In the genomic region with DNA sequence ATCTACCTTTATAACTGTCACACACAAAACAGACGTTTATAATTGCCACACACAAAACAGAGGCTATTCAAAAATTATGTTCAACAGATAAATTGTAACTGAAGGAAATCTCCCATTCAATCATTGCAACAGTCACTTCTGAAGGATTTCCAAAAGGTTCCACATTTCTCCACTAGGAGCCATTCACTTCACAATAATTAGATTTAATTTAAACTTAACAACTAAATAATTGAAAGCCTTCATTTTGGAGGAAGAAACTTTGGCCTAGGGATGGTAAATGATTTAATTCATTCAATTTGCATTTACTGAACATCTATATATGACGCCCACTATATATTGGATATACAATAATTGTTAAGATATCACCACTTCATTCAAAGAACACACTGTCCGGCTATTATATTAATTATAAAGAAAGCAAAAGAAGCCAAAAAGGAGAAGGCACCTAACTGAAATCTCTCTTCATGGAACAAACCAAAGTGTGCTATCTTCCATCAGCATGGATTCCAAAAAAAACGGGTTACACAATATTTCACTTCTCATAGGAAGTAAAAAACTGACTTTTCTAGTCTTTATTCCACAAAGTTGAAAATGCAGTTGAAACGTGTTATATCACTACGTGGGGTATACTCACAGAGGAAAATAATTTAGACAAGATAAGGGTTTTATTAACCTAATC, we compare ENCODE assay signal across 11 cellular contexts. TPM values are rescaled to one million over a fixed set of nuclear protein-coding genes. Genes with fewer than 3 reads are reported as not detected.
DNase-seq lines count a peak whose midpoint lies in the region; ATAC-seq and TF ChIP-seq lines count a peak whose summit lies in the region.
"Had no signal": no experiment of that assay in that cellular context is flagged by ENCODE, and none has a peak within 500 bp of the region (broad histone marks: within the 10 kb centered on the region; RNA-seq: fewer than 3 reads in every experiment).

No MANE protein-coding gene starts in this region.

- peak overlapping the region in 1 of 3 donors; percentile 99 for H3K27ac Mint-ChIP-seq in CD4-positive, CD25-positive, alpha-beta regulatory T cell
- no peak overlapping the region for H3K27ac Mint-ChIP-seq in activated T-helper 2 cell treated with anti-CD3 and anti-CD28 coated beads, Interferon-gamma antibody, Interleukin-2, Interleukin-4, amounts not matched to agents 10 μg/mL and 5 μg/mL and 100 μg/mL, durations not matched to agents 14 hours and 24 hours and 36 hours
- peak overlapping the region; percentile 15 for H3K27ac Mint-ChIP-seq in mesothelial cell of epicardium

- ATAC-seq in CD4-positive, CD25-positive, alpha-beta regulatory T cell (ENCODE audit: low read depth in 2 of 2), result no peak
- ATAC-seq in GM19324 (IDR thresholded peaks at IDR 0.05; ENCODE audit: low FRiP score, unreplicated experiment), result no peak
- ATAC-seq: sciatic nerve had no signal

- no peak overlapping the region for H2BK15ac ChIP-seq in mesendoderm (replicated peaks; ENCODE audit: low read depth)

- H3K9me3 ChIP-seq in CD4-positive, CD25-positive, alpha-beta regulatory T cell (ENCODE audit: control insufficient read depth in 2 of 2, low read length in 2 of 2), result no peaks in the 10 kb centered on the region

- H3K36me3 ChIP-seq in CD4-positive, CD25-positive, alpha-beta regulatory T cell (ENCODE audit: control insufficient read depth, insufficient read depth, low read length), result peaks cover 16% of the 10 kb centered on the region
- H3K36me3 ChIP-seq in mesendoderm (ENCODE audit: control insufficient read depth, insufficient read depth, low read length), result no peaks in the 10 kb centered on the region

- H3K9me3 Mint-ChIP-seq in CD4-positive, CD25-positive, alpha-beta regulatory T cell, result no peaks in the 10 kb centered on the region
- no peaks in the 10 kb centered on the region for H3K9me3 Mint-ChIP-seq in activated T-helper 2 cell treated with anti-CD3 and anti-CD28 coated beads, Interferon-gamma antibody, Interleukin-2, Interleukin-4, amounts not matched to agents 10 μg/mL and 5 μg/mL and 100 μg/mL, durations not matched to agents 14 hours and 24 hours and 36 hours
- no peaks in the 10 kb centered on the region for H3K9me3 Mint-ChIP-seq in mesothelial cell of epicardium

- no peak overlapping the region for H3K56ac ChIP-seq in mesendoderm (ENCODE audit: low read length)

- peaks cover 23% of the 10 kb centered on the region for H3K79me2 ChIP-seq in mesendoderm (ENCODE audit: control insufficient read depth, insufficient read depth, low read length)

- H3K4me1 ChIP-seq in CD4-positive, CD25-positive, alpha-beta regulatory T cell (ENCODE audit: control insufficient read depth, insufficient read depth, low read length, poor library complexity, severe bottlenecking), result peaks cover 42% of the 10 kb centered on the region
- no peaks in the 10 kb centered on the region for H3K4me1 ChIP-seq in mesendoderm (ENCODE audit: control insufficient read depth, low read depth, low read length)

- peak overlapping the region; percentile 91 for H3K27ac ChIP-seq in CD4-positive, CD25-positive, alpha-beta regulatory T cell (ENCODE audit: insufficient read depth, low read length, poor library complexity, severe bottlenecking)
- H3K27ac ChIP-seq in HL-60 (replicated peaks), result peak overlapping the region; percentile 92
- H3K27ac ChIP-seq in mesendoderm (ENCODE audit: low read depth, low read length), result no peak overlapping the region

- H2AK5ac ChIP-seq in mesendoderm (ENCODE audit: low read length), result no peak overlapping the region

- H3K4me3 ChIP-seq in CD4-positive, CD25-positive, alpha-beta regulatory T cell (ENCODE audit: low read depth, low read length), result peak overlapping the region; percentile 86
- H3K4me3 ChIP-seq in HL-60 (replicated peaks; ENCODE audit: insufficient read depth, low read length) (peak overlapping the region; percentile 95), mesendoderm (ENCODE audit: low read length) (no peak overlapping the region)

- peaks cover 4% of the 10 kb centered on the region for H3K27me3 Mint-ChIP-seq in CD4-positive, CD25-positive, alpha-beta regulatory T cell
- no peaks in the 10 kb centered on the region for H3K27me3 Mint-ChIP-seq in activated T-helper 2 cell treated with anti-CD3 and anti-CD28 coated beads, Interferon-gamma antibody, Interleukin-2, Interleukin-4, amounts not matched to agents 10 μg/mL and 5 μg/mL and 100 μg/mL, durations not matched to agents 14 hours and 24 hours and 36 hours (ENCODE audit: low read depth)
- H3K27me3 Mint-ChIP-seq in mesothelial cell of epicardium (ENCODE audit: low read depth), result no peaks in the 10 kb centered on the region

- peak overlapping the region; percentile 92 to 96 (median 94) for H3K4me3 Mint-ChIP-seq in CD4-positive, CD25-positive, alpha-beta regulatory T cell
- peak overlapping the region; percentile 84 for H3K4me3 Mint-ChIP-seq in activated T-helper 2 cell treated with anti-CD3 and anti-CD28 coated beads, Interferon-gamma antibody, Interleukin-2, Interleukin-4, amounts not matched to agents 10 μg/mL and 5 μg/mL and 100 μg/mL, durations not matched to agents 14 hours and 24 hours and 36 hours (ENCODE audit: low read depth)
- peak overlapping the region; percentile 78 for H3K4me3 Mint-ChIP-seq in mesothelial cell of epicardium

- no peak overlapping the region for H4K5ac ChIP-seq in mesendoderm (ENCODE audit: low read length)

- H3K4me1 Mint-ChIP-seq in CD4-positive, CD25-positive, alpha-beta regulatory T cell, result peaks cover 33 to 63% (median 48%) of the 10 kb centered on the region in 4 donors
- H3K4me1 Mint-ChIP-seq in activated T-helper 2 cell treated with anti-CD3 and anti-CD28 coated beads, Interferon-gamma antibody, Interleukin-2, Interleukin-4, amounts not matched to agents 10 μg/mL and 5 μg/mL and 100 μg/mL, durations not matched to agents 14 hours and 24 hours and 36 hours (ENCODE audit: low read depth), result peaks cover 31% of the 10 kb centered on the region
- H3K4me1 Mint-ChIP-seq in mesothelial cell of epicardium, result peaks cover 29% of the 10 kb centered on the region

- H2BK120ac ChIP-seq in mesendoderm (ENCODE audit: low read depth, low read length), result no peak overlapping the region

- no peaks in the 10 kb centered on the region for H3K27me3 ChIP-seq in CD4-positive, CD25-positive, alpha-beta regulatory T cell (ENCODE audit: control insufficient read depth, insufficient read depth, low read length)
- H3K27me3 ChIP-seq in HL-60 (ENCODE audit: insufficient read depth, poor library complexity, severe bottlenecking) (no peaks in the 10 kb centered on the region), mesendoderm (ENCODE audit: insufficient read depth, low read length, poor library complexity) (no peaks in the 10 kb centered on the region)

- peaks cover 1% of the 10 kb centered on the region for H3K79me1 ChIP-seq in mesendoderm (ENCODE audit: low read length)

- H4K8ac ChIP-seq in mesendoderm (ENCODE audit: low read depth, low read length), result no peak overlapping the region

- H3K23ac ChIP-seq in mesendoderm (ENCODE audit: low read length), result no peak overlapping the region

- intact Hi-C loops in activated T-helper 2 cell treated with anti-CD3 and anti-CD28 coated beads, Interferon-gamma antibody, Interleukin-2, Interleukin-4, amounts not matched to agents 10 μg/mL and 5 μg/mL and 100 μg/mL, durations not matched to agents 14 hours and 24 hours and 36 hours (cut with micrococcal nuclease), result loop anchor here (5.0 kb wide), 1 partner anchor 456 kb away; no protein-coding TSS in a partner anchor

- H3K9ac ChIP-seq in mesendoderm (ENCODE audit: low read length), result no peak overlapping the region

- H3K36me3 Mint-ChIP-seq in CD4-positive, CD25-positive, alpha-beta regulatory T cell, result peaks cover 12% of the 10 kb centered on the region
- peaks cover 28% of the 10 kb centered on the region for H3K36me3 Mint-ChIP-seq in activated T-helper 2 cell treated with anti-CD3 and anti-CD28 coated beads, Interferon-gamma antibody, Interleukin-2, Interleukin-4, amounts not matched to agents 10 μg/mL and 5 μg/mL and 100 μg/mL, durations not matched to agents 14 hours and 24 hours and 36 hours (ENCODE audit: low read depth)
- H3K36me3 Mint-ChIP-seq in mesothelial cell of epicardium, result peaks cover 13% of the 10 kb centered on the region

- H3K4ac ChIP-seq in mesendoderm (ENCODE audit: low read depth, low read length), result no peak overlapping the region

- no peak for TF ChIP-seq CTCF in HL-60 (IDR thresholded peaks at IDR 0.05; ENCODE audit: insufficient read depth, low read length)
- TF ChIP-seq CTCF in mesothelial cell of epicardium (IDR thresholded peaks at IDR 0.05; ENCODE audit: unreplicated experiment), result peak; percentile 14

- WGBS in mesendoderm (ENCODE audit: extremely low coverage, insufficient coverage, low lambda C conversion rate), result no CpG with 5 or more reads among the region's 6 CpGs

- H2BK5ac ChIP-seq in mesendoderm (ENCODE audit: low read length), result no peak overlapping the region

- no peak overlapping the region for H3K18ac ChIP-seq in mesendoderm (ENCODE audit: low read length)

- H3K4me2 ChIP-seq in mesendoderm (ENCODE audit: low read length), result no peak overlapping the region

- no peak for DNase-seq in CD4-positive, CD25-positive, alpha-beta regulatory T cell
- DNase-seq in HL-60 (ENCODE audit: low read depth in 1 of 2, low spot score in 1 of 2), result no peak
- DNase-seq in activated T-helper 2 cell treated with anti-CD3 and anti-CD28 coated beads, Interferon-gamma antibody, Interleukin-2, Interleukin-4, amounts not matched to agents 10 μg/mL and 5 μg/mL and 100 μg/mL, durations not matched to agents 14 hours and 24 hours and 36 hours (ENCODE audit: low spot score), result no peak
- DNase-seq in mesothelial cell of epicardium (ENCODE audit: low spot score in 2 of 2, unreplicated experiment in 2 of 2), result no peak
- no peak for DNase-seq in mesendoderm
- DNase-seq in activated effector memory CD4-positive, alpha-beta T cell treated with Interleukin-2 at 50 U/mL for 16 hours, result no peak
- DNase-seq in UCSD-AML1 (lab: John Stamatoyannopoulos, UW; ENCODE audit: unreplicated experiment), result no peak
- DNase-seq: amygdala, NCI-H1436 had no signal

RNA-seq across cellular contexts. Expression of a gene that starts 1.7 kb away (rescaled TPM):
- total RNA-seq in CD4-positive, CD25-positive, alpha-beta regulatory T cell, result 33.1 TPM
- polyA plus RNA-seq in CD4-positive, CD25-positive, alpha-beta regulatory T cell, result 10 to 100 TPM; 31.5 to 50.1 (median 38.8) TPM
- total RNA-seq in activated T-helper 2 cell treated with anti-CD3 and anti-CD28 coated beads, Interferon-gamma antibody, Interleukin-2, Interleukin-4, amounts not matched to agents 10 μg/mL and 5 μg/mL and 100 μg/mL, durations not matched to agents 14 hours and 24 hours and 36 hours, result 43.4 and 50.2 TPM in 2 replicates
- 49.1 to 54.3 TPM (median 50.2 TPM) in 3 replicates for total RNA-seq in mesothelial cell of epicardium
- 25.9 TPM for polyA plus RNA-seq in mesendoderm (2013, experiment 1 of 2)
- 26.5 TPM for polyA plus RNA-seq in mesendoderm (2013, experiment 2 of 2)

RNA-seq across cellular contexts. Expression of a gene that starts 47.0 kb away (rescaled TPM):
- total RNA-seq in CD4-positive, CD25-positive, alpha-beta regulatory T cell, result 0.54 TPM
- under 1 TPM; 0.05 to 0.67 (median 0.17) TPM for polyA plus RNA-seq in CD4-positive, CD25-positive, alpha-beta regulatory T cell
- 0.55 and 0.64 TPM in 2 replicates for total RNA-seq in activated T-helper 2 cell treated with anti-CD3 and anti-CD28 coated beads, Interferon-gamma antibody, Interleukin-2, Interleukin-4, amounts not matched to agents 10 μg/mL and 5 μg/mL and 100 μg/mL, durations not matched to agents 14 hours and 24 hours and 36 hours
- 1.1 to 1.2 TPM (median 1.2 TPM) in 3 replicates for total RNA-seq in mesothelial cell of epicardium
- 0.11 TPM for polyA plus RNA-seq in mesendoderm (2013, experiment 1 of 2)
- polyA plus RNA-seq in mesendoderm (2013, experiment 2 of 2), result 0.15 TPM

RNA-seq across cellular contexts. Expression of a gene that starts 47.1 kb away (rescaled TPM):
- 99.2 TPM for total RNA-seq in CD4-positive, CD25-positive, alpha-beta regulatory T cell
- 10 to 100 TPM; 25.9 to 31.2 (median 28.5) TPM for polyA plus RNA-seq in CD4-positive, CD25-positive, alpha-beta regulatory T cell
- total RNA-seq in activated T-helper 2 cell treated with anti-CD3 and anti-CD28 coated beads, Interferon-gamma antibody, Interleukin-2, Interleukin-4, amounts not matched to agents 10 μg/mL and 5 μg/mL and 100 μg/mL, durations not matched to agents 14 hours and 24 hours and 36 hours, result 48.5 and 53.5 TPM in 2 replicates
- 72.7 to 77.9 TPM (median 72.7 TPM) in 3 replicates for total RNA-seq in mesothelial cell of epicardium
- 18.5 TPM for polyA plus RNA-seq in mesendoderm (2013, experiment 1 of 2)
- polyA plus RNA-seq in mesendoderm (2013, experiment 2 of 2), result 18.1 TPM
